Comparison of ENCODE assay signal across 32 cellular contexts in genomic region chr12:102690267-102690666, GRCh38.
"Had no signal": no experiment of that assay in that cellular context is flagged by ENCODE, and none has a peak within 500 bp of the region (broad histone marks: within the 10 kb centered on the region; RNA-seq: fewer than 3 reads in every experiment).

No MANE protein-coding gene starts in this region.

- H3K9me3 Mint-ChIP-seq: activated CD4-positive, alpha-beta memory T cell treated with anti-CD3 and anti-CD28 coated beads for 36 hours; activated CD4-positive, alpha-beta T cell treated with anti-CD3 and anti-CD28 coated beads, Interleukin-2, amount 10 ng/mL, durations not matched to agents 24 days and 14 days; activated T-helper 1 cell treated with anti-CD3 and anti-CD28 coated beads, Interleukin-12 subunit alpha, Interleukin-12 subunit beta, Interleukin-2, Interleukin-4 antibody, amounts not matched to agents 30 ng/mL and 10 ng/mL and 1 ng/mL, durations not matched to agents 14 hours and 24 hours and 36 hours; stimulated activated naive CD8-positive, alpha-beta T cell treated with anti-CD3 and anti-CD28 coated beads, Interleukin-15, amount 100 ng/mL, for 72 hours had no signal

- ATAC-seq: left ventricle myocardium superior; naive thymus-derived CD4-positive, alpha-beta T cell; sciatic nerve; stimulated activated effector memory CD8-positive, alpha-beta T cell treated with anti-CD3 and anti-CD28 coated beads, Interleukin-12 subunit alpha, Interleukin-12 subunit beta, amount 100 ng/mL, for 72 hours; stimulated activated naive CD8-positive, alpha-beta T cell treated with anti-CD3 and anti-CD28 coated beads, Interleukin-15, amount 100 ng/mL, for 72 hours; T-helper 17 cell had no signal

- H3K9me3 ChIP-seq: ascending aorta, colonic mucosa, suprapubic skin had no signal

- H3K4me3 Mint-ChIP-seq: activated CD4-positive, alpha-beta memory T cell treated with anti-CD3 and anti-CD28 coated beads for 36 hours; activated CD4-positive, alpha-beta T cell treated with anti-CD3 and anti-CD28 coated beads, Interleukin-2, amount 10 ng/mL, durations not matched to agents 24 days and 14 days; activated naive CD4-positive, alpha-beta T cell treated with anti-CD3 and anti-CD28 coated beads, Interleukin-2, amount 10 ng/mL, durations not matched to agents 7 days and 5 days; activated naive CD8-positive, alpha-beta T cell treated with anti-CD3 and anti-CD28 coated beads, Interleukin-2, amount 10 ng/mL, durations not matched to agents 7 days and 5 days; activated T-helper 1 cell treated with anti-CD3 and anti-CD28 coated beads, Interleukin-12 subunit alpha, Interleukin-12 subunit beta, Interleukin-2, Interleukin-4 antibody, amounts not matched to agents 30 ng/mL and 10 ng/mL and 1 ng/mL, durations not matched to agents 14 hours and 24 hours and 36 hours; brain; naive thymus-derived CD4-positive, alpha-beta T cell; stimulated activated effector memory CD8-positive, alpha-beta T cell treated with anti-CD3 and anti-CD28 coated beads, Interleukin-12 subunit alpha, Interleukin-12 subunit beta, amount 100 ng/mL, for 72 hours; stimulated activated naive CD8-positive, alpha-beta T cell treated with anti-CD3 and anti-CD28 coated beads, Interleukin-15, amount 100 ng/mL, for 72 hours; T-helper 17 cell had no signal

- H3K36me3 ChIP-seq: ascending aorta, cardiac muscle cell, colonic mucosa, suprapubic skin, transverse colon had no signal

- H3K27ac Mint-ChIP-seq: activated CD4-positive, alpha-beta memory T cell treated with anti-CD3 and anti-CD28 coated beads for 36 hours; activated CD4-positive, alpha-beta T cell treated with anti-CD3 and anti-CD28 coated beads, Interleukin-2, amount 10 ng/mL, durations not matched to agents 24 days and 14 days; activated naive CD4-positive, alpha-beta T cell treated with anti-CD3 and anti-CD28 coated beads, Interleukin-2, amount 10 ng/mL, durations not matched to agents 7 days and 5 days; activated naive CD8-positive, alpha-beta T cell treated with anti-CD3 and anti-CD28 coated beads, Interleukin-2, amount 10 ng/mL, durations not matched to agents 7 days and 5 days; activated T-helper 1 cell treated with anti-CD3 and anti-CD28 coated beads, Interleukin-12 subunit alpha, Interleukin-12 subunit beta, Interleukin-2, Interleukin-4 antibody, amounts not matched to agents 30 ng/mL and 10 ng/mL and 1 ng/mL, durations not matched to agents 14 hours and 24 hours and 36 hours; brain; naive thymus-derived CD4-positive, alpha-beta T cell; stimulated activated effector memory CD8-positive, alpha-beta T cell treated with anti-CD3 and anti-CD28 coated beads, Interleukin-12 subunit alpha, Interleukin-12 subunit beta, amount 100 ng/mL, for 72 hours; stimulated activated naive CD8-positive, alpha-beta T cell treated with anti-CD3 and anti-CD28 coated beads, Interleukin-15, amount 100 ng/mL, for 72 hours; T-helper 17 cell had no signal

- H3K27ac ChIP-seq: ascending aorta, cardiac muscle cell, colonic mucosa, skin epidermis, suprapubic skin, transverse colon had no signal

- H3K27me3 ChIP-seq: ascending aorta, cardiac muscle cell, colonic mucosa, suprapubic skin, transverse colon had no signal

- H3K27me3 Mint-ChIP-seq: activated naive CD4-positive, alpha-beta T cell treated with anti-CD3 and anti-CD28 coated beads, Interleukin-2, amount 10 ng/mL, durations not matched to agents 7 days and 5 days; T-helper 17 cell had no signal

- H3K4me1 ChIP-seq: ascending aorta, colonic mucosa, suprapubic skin, transverse colon had no signal

- H3K4me1 Mint-ChIP-seq: activated CD4-positive, alpha-beta T cell treated with anti-CD3 and anti-CD28 coated beads, Interleukin-2, amount 10 ng/mL, durations not matched to agents 24 days and 14 days; activated naive CD4-positive, alpha-beta T cell treated with anti-CD3 and anti-CD28 coated beads, Interleukin-2, amount 10 ng/mL, durations not matched to agents 7 days and 5 days; activated naive CD8-positive, alpha-beta T cell treated with anti-CD3 and anti-CD28 coated beads, Interleukin-2, amount 10 ng/mL, durations not matched to agents 7 days and 5 days; naive thymus-derived CD4-positive, alpha-beta T cell; stimulated activated effector memory CD8-positive, alpha-beta T cell treated with anti-CD3 and anti-CD28 coated beads, Interleukin-12 subunit alpha, Interleukin-12 subunit beta, amount 100 ng/mL, for 72 hours; stimulated activated naive CD8-positive, alpha-beta T cell treated with anti-CD3 and anti-CD28 coated beads, Interleukin-15, amount 100 ng/mL, for 72 hours; T-helper 17 cell had no signal

- H3K4me3 ChIP-seq: ascending aorta, cardiac muscle cell, colonic mucosa, skin epidermis, suprapubic skin, transverse colon had no signal

- H3K36me3 Mint-ChIP-seq: activated CD4-positive, alpha-beta memory T cell treated with anti-CD3 and anti-CD28 coated beads for 36 hours; activated naive CD4-positive, alpha-beta T cell treated with anti-CD3 and anti-CD28 coated beads, Interleukin-2, amount 10 ng/mL, durations not matched to agents 7 days and 5 days; activated naive CD8-positive, alpha-beta T cell treated with anti-CD3 and anti-CD28 coated beads, Interleukin-2, amount 10 ng/mL, durations not matched to agents 7 days and 5 days; brain; naive thymus-derived CD4-positive, alpha-beta T cell; stimulated activated effector memory CD8-positive, alpha-beta T cell treated with anti-CD3 and anti-CD28 coated beads, Interleukin-12 subunit alpha, Interleukin-12 subunit beta, amount 100 ng/mL, for 72 hours had no signal

- DNase-seq: activated CD4-positive, alpha-beta memory T cell treated with anti-CD3 and anti-CD28 coated beads for 36 hours; activated CD4-positive, alpha-beta T cell treated with anti-CD3 and anti-CD28 coated beads, Interleukin-2, amount 10 ng/mL, durations not matched to agents 24 days and 14 days; activated CD4-positive, CD25-positive, alpha-beta regulatory T cell treated with anti-CD3 and anti-CD28 coated beads, Interleukin-2, amount 50 U/mL, for 72 hours; activated CD8-positive, alpha-beta memory T cell treated with anti-CD3 and anti-CD28 coated beads, Interleukin-2, amount 50 U/mL, for 4 hours; activated gamma-delta T cell; activated naive CD4-positive, alpha-beta T cell treated with anti-CD3 and anti-CD28 coated beads, Interleukin-2, amount 10 ng/mL, durations not matched to agents 7 days and 5 days; activated naive CD8-positive, alpha-beta T cell treated with anti-CD3 and anti-CD28 coated beads, Interleukin-2, amount 10 ng/mL, durations not matched to agents 7 days and 5 days; activated T-cell treated with anti-CD3 and anti-CD28 coated beads, Interleukin-2, amount 50 U/mL, for 1 hour; cerebellar nuclear complex; colonic mucosa; effector CD8-positive, alpha-beta T cell; glutamatergic neuron; islet precursor cell; left ventricle myocardium superior; midbrain; naive thymus-derived CD4-positive, alpha-beta T cell; posterior cingulate gyrus; retina; stimulated activated CD4-positive, alpha-beta T cell treated with anti-CD3 and anti-CD28 coated beads, Interleukin-4, amount 100 ng/mL, for 24 hours; stimulated activated naive CD8-positive, alpha-beta T cell treated with anti-CD3 and anti-CD28 coated beads, Interleukin-15, amount 100 ng/mL, for 72 hours; SW 1271; T-helper 17 cell; T1000; transverse colon had no signal
